Comparison of ENCODE assay signal across 25 cellular contexts in the genomic region with DNA sequence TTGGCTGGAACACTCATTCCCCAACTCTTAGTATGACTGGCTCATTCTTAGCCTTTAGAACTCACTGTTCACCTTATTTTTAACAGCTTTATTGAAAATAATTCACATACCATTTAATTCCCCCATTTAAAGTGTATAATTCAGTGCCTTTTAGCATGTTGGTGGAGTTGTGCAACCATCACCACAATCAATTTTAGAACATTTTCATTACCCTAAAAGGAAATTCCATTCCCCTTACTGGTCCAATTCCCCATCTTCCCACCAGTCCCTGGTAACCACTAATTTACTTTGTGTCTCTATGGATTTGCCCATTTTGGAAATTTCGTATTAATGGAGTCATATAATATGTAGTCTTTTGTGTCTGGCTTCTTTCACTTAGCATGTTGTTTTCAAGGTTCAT. TPM values are rescaled to one million over a fixed set of nuclear protein-coding genes. Genes with fewer than 3 reads are reported as not detected.
"Had no signal": no experiment of that assay in that cellular context is flagged by ENCODE, and none has a peak within 500 bp of the region (broad histone marks: within the 10 kb centered on the region; RNA-seq: fewer than 3 reads in every experiment).

No MANE protein-coding gene starts in this region.

- H3K4me3 ChIP-seq: coronary artery, esophagus muscularis mucosa, hepatocyte, left ventricle myocardium inferior, neural progenitor cell, sigmoid colon, upper lobe of left lung had no signal

- H3K9me3 Mint-ChIP-seq: immature natural killer cell; naive thymus-derived CD8-positive, alpha-beta T cell had no signal

- H3K4me1 Mint-ChIP-seq: immature natural killer cell, T-helper 17 cell had no signal

- H3K9me3 ChIP-seq: esophagus muscularis mucosa, left ventricle myocardium inferior, sigmoid colon, upper lobe of left lung had no signal

- H3K27me3 ChIP-seq: esophagus muscularis mucosa, hepatocyte, neural progenitor cell, sigmoid colon, upper lobe of left lung had no signal

- H3K4me3 Mint-ChIP-seq: immature natural killer cell; mesothelial cell of epicardium; naive thymus-derived CD8-positive, alpha-beta T cell; neural progenitor cell; T-helper 17 cell had no signal

- H3K27ac Mint-ChIP-seq: immature natural killer cell; mesothelial cell of epicardium; naive thymus-derived CD8-positive, alpha-beta T cell; neural progenitor cell; T-helper 17 cell had no signal

- H3K4me1 ChIP-seq: left ventricle myocardium inferior, upper lobe of left lung had no signal

- H3K27ac ChIP-seq: coronary artery, esophagus muscularis mucosa, hepatocyte, left ventricle myocardium inferior, neural progenitor cell, sigmoid colon, upper lobe of left lung had no signal

- H3K36me3 ChIP-seq: esophagus muscularis mucosa, left ventricle myocardium inferior, neural progenitor cell, sigmoid colon, upper lobe of left lung had no signal

- DNase-seq: activated CD4-positive, alpha-beta T cell treated with anti-CD3 and anti-CD28 coated beads for 4 hours; activated CD4-positive, alpha-beta T cell treated with anti-CD3 and anti-CD28 coated beads, Interleukin-2, amount 50 U/mL, for 48 hours; activated CD4-positive, CD25-positive, alpha-beta regulatory T cell; activated CD8-positive, alpha-beta memory T cell treated with anti-CD3 and anti-CD28 coated beads, Interleukin-2, amount 50 U/mL, for 48 hours; activated naive CD4-positive, alpha-beta T cell treated with Interleukin-2 at 50 U/mL for 16 hours; activated T-cell treated with anti-CD3 and anti-CD28 coated beads, Interleukin-2, amount 50 U/mL, for 48 hours; amygdala; cerebellar nuclear complex; glutamatergic neuron; immature natural killer cell; kidney glomerular epithelial cell; left ventricle myocardium inferior; naive thymus-derived CD8-positive, alpha-beta T cell; retina; stimulated activated CD4-positive, alpha-beta T cell treated with anti-CD3 and anti-CD28 coated beads, Interleukin-4, amount 100 ng/mL, for 1 hour; stimulated activated naive CD4-positive, alpha-beta T cell; T-helper 17 cell; upper lobe of left lung had no signal

- H3K36me3 Mint-ChIP-seq: immature natural killer cell; mesothelial cell of epicardium; naive thymus-derived CD8-positive, alpha-beta T cell; neural progenitor cell had no signal

RNA-seq across cellular contexts. Expression of a gene that starts 19.7 kb away (rescaled TPM):
- total RNA-seq: bronchial epithelial cell had no signal
